32 cellular contexts compared by ENCODE assay signal in genomic region chr7:2446676-2447075, GRCh38. TPM values are rescaled to one million over a fixed set of nuclear protein-coding genes. Genes with fewer than 3 reads are reported as not detected.
"Had no signal": no experiment of that assay in that cellular context is flagged by ENCODE, and none has a peak within 500 bp of the region (broad histone marks: within the 10 kb centered on the region; RNA-seq: fewer than 3 reads in every experiment).

No MANE protein-coding gene starts in this region.

- H3K36me3 ChIP-seq: left ventricle myocardium inferior, right atrium auricular region, sigmoid colon, thoracic aorta, tibial artery, uterus had no signal

- DNase-seq: islet precursor cell; left ventricle myocardium inferior; mucosa of descending colon; naive thymus-derived CD4-positive, alpha-beta T cell; psoas muscle; sigmoid colon; small intestine; spleen; stimulated activated CD4-positive, alpha-beta T cell treated with anti-CD3 and anti-CD28 coated beads, Interleukin-4, amount 100 ng/mL, for 24 hours; stimulated activated naive CD4-positive, alpha-beta T cell; uterus had no signal

- H3K4me3 Mint-ChIP-seq: naive thymus-derived CD4-positive, alpha-beta T cell; natural killer cell treated with Interleukin-12 subunit alpha and Interleukin-12 subunit beta and Interleukin-15 and Interleukin-18, amount 100 ng/mL, for 72 hours; stimulated activated effector memory CD8-positive, alpha-beta T cell treated with anti-CD3 and anti-CD28 coated beads, Interleukin-12 subunit alpha, Interleukin-12 subunit beta, amount 100 ng/mL, for 72 hours; stimulated activated naive CD8-positive, alpha-beta T cell treated with anti-CD3 and anti-CD28 coated beads, Interleukin-15, Interleukin-2, amounts not matched to agents 100 ng/mL and 50 ng/mL, for 24 hours; type B pancreatic cell had no signal

- H2AFZ ChIP-seq: hepatocyte, parathyroid adenoma had no signal

- H3K27ac ChIP-seq: hepatocyte, left ventricle myocardium inferior, parathyroid adenoma, psoas muscle, thoracic aorta, uterus had no signal

- H3K4me3 ChIP-seq: hepatocyte, left ventricle myocardium inferior, lung, mucosa of descending colon, psoas muscle, right atrium auricular region, sigmoid colon, spleen, suprapubic skin, thoracic aorta, tibial artery, uterus had no signal

- H3K9me3 ChIP-seq: left ventricle myocardium inferior, mucosa of descending colon, psoas muscle, right atrium auricular region, sigmoid colon, spleen, suprapubic skin, thoracic aorta, tibial artery, uterus had no signal

- FAIRE-seq: small intestine had no signal

- H3K9ac ChIP-seq: parathyroid adenoma had no signal

- H3K27ac Mint-ChIP-seq: stimulated activated effector memory CD8-positive, alpha-beta T cell treated with anti-CD3 and anti-CD28 coated beads, Interleukin-12 subunit alpha, Interleukin-12 subunit beta, amount 100 ng/mL, for 72 hours; stimulated activated naive CD8-positive, alpha-beta T cell treated with anti-CD3 and anti-CD28 coated beads, Interleukin-15, Interleukin-2, amounts not matched to agents 100 ng/mL and 50 ng/mL, for 24 hours; type B pancreatic cell had no signal

- H3K36me3 Mint-ChIP-seq: natural killer cell treated with Interleukin-12 subunit alpha and Interleukin-12 subunit beta and Interleukin-15 and Interleukin-18, amount 100 ng/mL, for 72 hours; type B pancreatic cell had no signal

- ATAC-seq: mucosa of descending colon; naive thymus-derived CD4-positive, alpha-beta T cell; natural killer cell treated with Interleukin-12 subunit alpha and Interleukin-12 subunit beta and Interleukin-15 and Interleukin-18, amount 100 ng/mL, for 72 hours; psoas muscle; stimulated activated effector memory CD8-positive, alpha-beta T cell treated with anti-CD3 and anti-CD28 coated beads, Interleukin-12 subunit alpha, Interleukin-12 subunit beta, amount 100 ng/mL, for 72 hours had no signal

- H3K27me3 ChIP-seq: hepatocyte, right atrium auricular region, sigmoid colon, spleen, suprapubic skin, uterus had no signal

- H3K4me2 ChIP-seq: hepatocyte had no signal

- H3K27me3 Mint-ChIP-seq: naive thymus-derived CD4-positive, alpha-beta T cell; natural killer cell treated with Interleukin-12 subunit alpha and Interleukin-12 subunit beta and Interleukin-15 and Interleukin-18, amount 100 ng/mL, for 72 hours; stimulated activated naive CD8-positive, alpha-beta T cell treated with anti-CD3 and anti-CD28 coated beads, Interleukin-15, Interleukin-2, amounts not matched to agents 100 ng/mL and 50 ng/mL, for 24 hours; type B pancreatic cell had no signal

- H3K9me3 Mint-ChIP-seq: naive thymus-derived CD4-positive, alpha-beta T cell; natural killer cell treated with Interleukin-12 subunit alpha and Interleukin-12 subunit beta and Interleukin-15 and Interleukin-18, amount 100 ng/mL, for 72 hours; stimulated activated effector memory CD8-positive, alpha-beta T cell treated with anti-CD3 and anti-CD28 coated beads, Interleukin-12 subunit alpha, Interleukin-12 subunit beta, amount 100 ng/mL, for 72 hours; stimulated activated naive CD8-positive, alpha-beta T cell treated with anti-CD3 and anti-CD28 coated beads, Interleukin-15, Interleukin-2, amounts not matched to agents 100 ng/mL and 50 ng/mL, for 24 hours; type B pancreatic cell had no signal

- H3K79me2 ChIP-seq: hepatocyte, parathyroid adenoma had no signal

RNA-seq across cellular contexts. Expression of gene GRIFIN, which starts 29.5 kb away (rescaled TPM):
- total RNA-seq: hepatocyte; kidney epithelial cell; left ventricle myocardium inferior; lower leg skin; lung; mesenteric fat pad; mucosa of descending colon; myocyte; naive thymus-derived CD4-positive, alpha-beta T cell; natural killer cell treated with Interleukin-12 subunit alpha and Interleukin-12 subunit beta and Interleukin-15 and Interleukin-18, amount 100 ng/mL, for 72 hours; osteocyte; posterior vena cava; psoas muscle; renal cortical epithelial cell; right atrium auricular region; sigmoid colon; spleen; subcutaneous adipose tissue; suprapubic skin; thoracic aorta; ureter; uterus had no signal
- polyA plus RNA-seq: hepatocyte; lung; naive thymus-derived CD4-positive, alpha-beta T cell; neural cell; psoas muscle; sigmoid colon; small intestine; spleen had no signal
